In the genomic region with DNA sequence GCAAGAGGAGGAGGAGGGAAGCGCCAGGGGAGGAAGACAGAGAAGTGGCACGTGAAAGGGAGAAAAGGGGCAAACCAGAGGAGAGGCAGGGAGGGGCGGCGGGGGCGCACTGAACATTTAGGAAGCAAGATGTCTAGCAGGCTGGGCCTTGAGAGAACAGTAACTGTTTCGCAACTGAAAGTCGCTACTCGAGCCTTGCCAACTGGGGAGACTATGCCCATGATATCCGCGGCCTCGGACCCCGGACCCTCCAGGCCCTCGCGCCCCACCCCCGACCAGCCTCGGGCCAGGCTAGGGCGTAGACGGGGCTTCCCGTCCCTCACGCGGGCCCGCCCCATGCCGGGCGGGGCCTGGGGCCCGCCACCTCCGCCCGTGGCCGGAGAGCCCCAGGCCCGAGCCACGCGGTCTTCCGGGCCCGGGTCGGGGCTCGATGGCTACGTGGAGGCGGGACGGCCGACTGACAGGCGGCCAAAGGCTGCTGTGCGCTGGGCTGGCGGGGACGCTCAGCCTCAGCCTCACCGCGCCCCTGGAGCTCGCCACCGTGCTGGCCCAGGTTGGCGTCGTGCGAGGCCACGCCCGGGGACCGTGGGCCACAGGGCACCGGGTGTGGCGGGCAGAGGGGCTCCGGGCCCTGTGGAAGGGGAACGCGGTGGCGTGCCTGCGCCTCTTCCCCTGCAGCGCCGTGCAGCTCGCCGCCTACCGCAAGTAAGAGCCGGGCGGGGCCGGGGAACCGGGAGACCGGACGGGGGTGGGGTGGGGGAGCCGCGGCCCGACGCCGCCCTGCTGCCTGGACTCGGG, we compare ENCODE assay signal across 8 cellular contexts. TPM values are rescaled to one million over a fixed set of nuclear protein-coding genes. Genes with fewer than 3 reads are reported as not detected.
DNase-seq lines count a peak whose midpoint lies in the region; ATAC-seq and TF ChIP-seq lines count a peak whose summit lies in the region.

A gene (plus strand): TSS at position 363 of the 798 bp plus-strand sequence. CDS start 68 bp downstream, at position 431.

- peak within 1 kb of the TSS; percentile 76 for H3K9ac ChIP-seq in NT2/D1 (ENCODE audit: insufficient read length, low read depth)
- H3K9ac ChIP-seq in parathyroid adenoma = no peak within 1 kb of the TSS

- H2AFZ ChIP-seq in parathyroid adenoma = peak within 1 kb of the TSS; percentile 63

- no peaks in the 10 kb centered on the region for H3K9me3 Mint-ChIP-seq in activated naive CD4-positive, alpha-beta T cell treated with anti-CD3 and anti-CD28 coated beads, Interleukin-2, amount 10 ng/mL, durations not matched to agents 7 days and 5 days
- no peaks in the 10 kb centered on the region for H3K9me3 Mint-ChIP-seq in glutamatergic neuron (ENCODE audit: unreplicated experiment)

- H3K36me3 ChIP-seq in NT2/D1 (ENCODE audit: insufficient read depth, insufficient read length, low read length) (peaks cover 4% of the 10 kb centered on the region), parathyroid adenoma (ENCODE audit: control insufficient read depth, insufficient read depth, low read length) (no peaks in the 10 kb centered on the region)

- H3K27me3 Mint-ChIP-seq in activated naive CD4-positive, alpha-beta T cell treated with anti-CD3 and anti-CD28 coated beads, Interleukin-2, amount 10 ng/mL, durations not matched to agents 7 days and 5 days = peaks cover 18% of the 10 kb centered on the region
- H3K27me3 Mint-ChIP-seq in glutamatergic neuron (ENCODE audit: unreplicated experiment) = peaks cover 1% of the 10 kb centered on the region

- H3K4me1 ChIP-seq in NT2/D1 (ENCODE audit: insufficient read depth, insufficient read length) = no peaks in the 10 kb centered on the region
- no peaks in the 10 kb centered on the region for H3K4me1 ChIP-seq in parathyroid adenoma

- H3K79me2 ChIP-seq in parathyroid adenoma = no peaks in the 10 kb centered on the region

- H3K27ac ChIP-seq in parathyroid adenoma = no peak within 1 kb of the TSS

- DNase-seq in SIG-M5 treated with dmso at 0.1 percent for 504 hours (lab: John Stamatoyannopoulos, UW; ENCODE audit: unreplicated experiment) = peak; percentile 36
- DNase-seq in SIG-M5 (lab: John Stamatoyannopoulos, UW) = no peak
- no peak for DNase-seq in NT2/D1 (ENCODE audit: low read depth, low spot score)
- peak; percentile 50 for DNase-seq in activated naive CD4-positive, alpha-beta T cell treated with anti-CD3 and anti-CD28 coated beads, Interleukin-2, amount 10 ng/mL, durations not matched to agents 7 days and 5 days
- peak; percentile 23 for DNase-seq in glutamatergic neuron
- no peak for DNase-seq in SK-N-DZ (ENCODE audit: low spot score)

- H3K4me3 Mint-ChIP-seq in activated naive CD4-positive, alpha-beta T cell treated with anti-CD3 and anti-CD28 coated beads, Interleukin-2, amount 10 ng/mL, durations not matched to agents 7 days and 5 days = peak within 1 kb of the TSS; percentile 82
- peak within 1 kb of the TSS; percentile 86 for H3K4me3 Mint-ChIP-seq in glutamatergic neuron (ENCODE audit: unreplicated experiment)

- peak within 1 kb of the TSS; percentile 71 for H3K4me3 ChIP-seq in NT2/D1 (ENCODE audit: insufficient read length, low read depth)
- peak within 1 kb of the TSS; percentile 49 for H3K4me3 ChIP-seq in parathyroid adenoma (ENCODE audit: low read depth, low read length)

- H3K27me3 ChIP-seq in NT2/D1 (ENCODE audit: insufficient read depth, insufficient read length) (peaks cover 10% of the 10 kb centered on the region), parathyroid adenoma (ENCODE audit: control insufficient read depth, insufficient read depth, low read length) (no peaks in the 10 kb centered on the region)

- H3K9me3 ChIP-seq in NT2/D1 (ENCODE audit: insufficient read depth, low read length) (no peaks in the 10 kb centered on the region), parathyroid adenoma (ENCODE audit: control insufficient read depth, low read length) (no peaks in the 10 kb centered on the region)

- TF ChIP-seq CTCF in glutamatergic neuron (IDR thresholded peaks at IDR 0.05; ENCODE audit: partially characterized antibody, unreplicated experiment) = no peak
- no peak for TF ChIP-seq CTCF in parathyroid adenoma (IDR thresholded peaks at IDR 0.05)

- H3K4me1 Mint-ChIP-seq in activated naive CD4-positive, alpha-beta T cell treated with anti-CD3 and anti-CD28 coated beads, Interleukin-2, amount 10 ng/mL, durations not matched to agents 7 days and 5 days = peaks cover 7% of the 10 kb centered on the region
- H3K4me1 Mint-ChIP-seq in glutamatergic neuron (ENCODE audit: low read depth, unreplicated experiment) = no peaks in the 10 kb centered on the region

- peak; percentile 89 for ATAC-seq in HG02840 (IDR thresholded peaks at IDR 0.05; ENCODE audit: low FRiP score, unreplicated experiment)

- H3K27ac Mint-ChIP-seq in activated naive CD4-positive, alpha-beta T cell treated with anti-CD3 and anti-CD28 coated beads, Interleukin-2, amount 10 ng/mL, durations not matched to agents 7 days and 5 days = peak within 1 kb of the TSS; percentile 14
- no peak within 1 kb of the TSS for H3K27ac Mint-ChIP-seq in glutamatergic neuron (ENCODE audit: unreplicated experiment)

- no peaks in the 10 kb centered on the region for H3K36me3 Mint-ChIP-seq in activated naive CD4-positive, alpha-beta T cell treated with anti-CD3 and anti-CD28 coated beads, Interleukin-2, amount 10 ng/mL, durations not matched to agents 7 days and 5 days
- H3K36me3 Mint-ChIP-seq in glutamatergic neuron (ENCODE audit: unreplicated experiment) = no peaks in the 10 kb centered on the region

- CTCF ChIA-PET in activated naive CD4-positive, alpha-beta T cell treated with anti-CD3 and anti-CD28 coated beads, Interleukin-2, amount 10 ng/mL, durations not matched to agents 7 days and 5 days (lab: Charles Lee) = no interaction called here

- peak within 1 kb of the TSS; percentile 66 for H3K4me2 ChIP-seq in parathyroid adenoma (ENCODE audit: low read length)

RNA-seq across cellular contexts. Expression of the gene that starts here (rescaled TPM):
- total RNA-seq in glutamatergic neuron (ENCODE audit: unreplicated experiment) = 1.0 TPM
- polyA plus RNA-seq in SK-N-DZ (2014; cell fraction: cytosol; rRNA removed) = 0.19 TPM in 1 of 2 replicates, not detected in the other
- not detected in 2 replicates for polyA plus RNA-seq in SK-N-DZ (2014; cell fraction: nucleus; rRNA removed)

Comparison
In these comparisons a context has a peak if more than half of its experiments do, and no peak if none do; other contexts are left out.
1. DNase-seq: peak in SIG-M5 treated with dmso at 0.1 percent for 504 hours (single experiment), activated naive CD4-positive, alpha-beta T cell treated with anti-CD3 and anti-CD28 coated beads, Interleukin-2, amount 10 ng/mL, durations not matched to agents 7 days and 5 days (single experiment) and glutamatergic neuron (single experiment); none in SIG-M5 (single experiment), NT2/D1 (single experiment) and SK-N-DZ (single experiment).